In genomic region chr20:33442136-33443005, GRCh38 we compare ENCODE assay signal across 1 cellular context.
A peak's percentile ranks its signal among the peaks of the same experiment; 100 is the strongest.
TF ChIP-seq lines count a peak whose summit lies in the region.

No MANE protein-coding gene starts in this region.

TF ChIP-seq in HepG2, 621 proteins besides CTCF, POLR2A, EP300 and RAD21 (continued from another document):
- no peak for TF ChIP-seq HMGXB3 (CRISPR knock-in tag; IDR thresholded peaks at IDR 0.05; ENCODE audit: borderline replicate concordance)
- 0 out of 2 replicates have a peak, but pooled peaks have one; percentile 12 for TF ChIP-seq REPIN1 (CRISPR knock-in tag; IDR thresholded peaks at IDR 0.05; ENCODE audit: borderline replicate concordance, low read depth)
- 0 out of 2 replicates have a peak, but pooled peaks have one; percentile 11 for TF ChIP-seq NFIB (CRISPR knock-in tag; IDR thresholded peaks at IDR 0.05; ENCODE audit: borderline replicate concordance)
- peak; percentile 24; the same call in 1 of the 2 replicates for TF ChIP-seq NFKB2 (CRISPR knock-in tag; IDR thresholded peaks at IDR 0.05; ENCODE audit: borderline replicate concordance)
- TF ChIP-seq ZNF572 (CRISPR knock-in tag; IDR thresholded peaks at IDR 0.05) = peak; percentile 72; the same call in 1 of the 2 replicates
- 0 out of 2 replicates have a peak, but pooled peaks have one; percentile 64 for TF ChIP-seq FOXO4 (CRISPR knock-in tag; conservative IDR thresholded peaks at IDR 0.05)
- no peak for TF ChIP-seq SP1 (IDR thresholded peaks at IDR 0.05)
- TF ChIP-seq SP1 (CRISPR knock-in tag; IDR thresholded peaks at IDR 0.05) = 0 out of 2 replicates have a peak, but pooled peaks have one; percentile 5
- peak; percentile 6; the same call in 1 of the 2 replicates for TF ChIP-seq BORCS8-MEF2B (CRISPR knock-in tag; IDR thresholded peaks at IDR 0.05)
- 0 out of 2 replicates have a peak, but pooled peaks have one; percentile 33 for TF ChIP-seq TOPORS (CRISPR knock-in tag; IDR thresholded peaks at IDR 0.05)
- TF ChIP-seq RXRB (CRISPR knock-in tag; IDR thresholded peaks at IDR 0.05; ENCODE audit: borderline replicate concordance) = no peak
- no peak for TF ChIP-seq THAP9 (CRISPR knock-in tag; IDR thresholded peaks at IDR 0.05; ENCODE audit: borderline replicate concordance)
- TF ChIP-seq RORA (CRISPR knock-in tag; IDR thresholded peaks at IDR 0.05) = no peak
- TF ChIP-seq MTF2 (CRISPR knock-in tag; IDR thresholded peaks at IDR 0.05; ENCODE audit: borderline replicate concordance) = 0 out of 2 replicates have a peak, but pooled peaks have one; percentile 37
- no peak for TF ChIP-seq MAFK (conservative IDR thresholded peaks at IDR 0.05 in 1 of 2, IDR thresholded peaks at IDR 0.05 in 1 of 2; ENCODE audit: low read length in 2 of 2)
- TF ChIP-seq ATF7-NPFF (CRISPR knock-in tag; IDR thresholded peaks at IDR 0.05; ENCODE audit: low read depth) = no peak
- peak; percentile 55; the same call in 1 of the 2 replicates for TF ChIP-seq ZFP91 (CRISPR knock-in tag; IDR thresholded peaks at IDR 0.05; ENCODE audit: borderline replicate concordance)
- no peak for TF ChIP-seq RBAK (CRISPR knock-in tag; IDR thresholded peaks at IDR 0.05)
- peak; percentile 67; the same call in 1 of the 2 replicates for TF ChIP-seq HIVEP1 (CRISPR knock-in tag; IDR thresholded peaks at IDR 0.05)
- 0 out of 2 replicates have a peak, but pooled peaks have one; percentile 21 for TF ChIP-seq ZNF263 (CRISPR knock-in tag; IDR thresholded peaks at IDR 0.05)
- TF ChIP-seq ARID5B (CRISPR knock-in tag; IDR thresholded peaks at IDR 0.05) = no peak
- TF ChIP-seq ZSCAN21 (CRISPR knock-in tag; IDR thresholded peaks at IDR 0.05; ENCODE audit: borderline replicate concordance) = 0 out of 2 replicates have a peak, but pooled peaks have one; percentile 13
- 0 out of 2 replicates have a peak, but pooled peaks have one; percentile 43 for TF ChIP-seq DMAP1 (CRISPR knock-in tag; IDR thresholded peaks at IDR 0.05)
- TF ChIP-seq ZNF790 (CRISPR knock-in tag; IDR thresholded peaks at IDR 0.05; ENCODE audit: borderline replicate concordance) = no peak
- no peak for TF ChIP-seq SRF (IDR thresholded peaks at IDR 0.05; ENCODE audit: low read depth, low read length)
- TF ChIP-seq ZNF234 (CRISPR knock-in tag; conservative IDR thresholded peaks at IDR 0.05) = no peak
- no peak for TF ChIP-seq ZNF343 (CRISPR knock-in tag; IDR thresholded peaks at IDR 0.05)
- TF ChIP-seq HNF4G (IDR thresholded peaks at IDR 0.05; ENCODE audit: borderline replicate concordance, low read depth, low read length) = no peak
- no peak for TF ChIP-seq HNF4G (CRISPR knock-in tag; IDR thresholded peaks at IDR 0.05; ENCODE audit: borderline replicate concordance, low read depth)
- TF ChIP-seq KDM3A (CRISPR knock-in tag; IDR thresholded peaks at IDR 0.05; ENCODE audit: low read depth) = no peak
- peak; percentile 4; the same call in 1 of the 2 replicates for TF ChIP-seq SPEN (CRISPR knock-in tag; IDR thresholded peaks at IDR 0.05; ENCODE audit: low read depth)
- TF ChIP-seq TBL1XR1 (IDR thresholded peaks at IDR 0.05; ENCODE audit: borderline replicate concordance, low read length, partially characterized antibody) = no peak
- TF ChIP-seq MYPOP (CRISPR knock-in tag; IDR thresholded peaks at IDR 0.05) = no peak
- TF ChIP-seq REL (CRISPR knock-in tag; conservative IDR thresholded peaks at IDR 0.05) = no peak
- peak; percentile 12; the same call in 1 of the 2 replicates for TF ChIP-seq CEBPG (CRISPR knock-in tag; IDR thresholded peaks at IDR 0.05)
- no peak for TF ChIP-seq SYNCRIP (IDR thresholded peaks at IDR 0.05; ENCODE audit: insufficient read depth, low read depth, low read length)
- 0 out of 2 replicates have a peak, but pooled peaks have one; percentile 24 for TF ChIP-seq ZNF414 (CRISPR knock-in tag; IDR thresholded peaks at IDR 0.05)
- no peak for TF ChIP-seq RNF2 (conservative IDR thresholded peaks at IDR 0.05; ENCODE audit: low read depth)
- no peak for TF ChIP-seq IRF1 (CRISPR knock-in tag; IDR thresholded peaks at IDR 0.05; ENCODE audit: low read depth)
- no peak for TF ChIP-seq POGZ (CRISPR knock-in tag; IDR thresholded peaks at IDR 0.05)
